In the genomic region with DNA sequence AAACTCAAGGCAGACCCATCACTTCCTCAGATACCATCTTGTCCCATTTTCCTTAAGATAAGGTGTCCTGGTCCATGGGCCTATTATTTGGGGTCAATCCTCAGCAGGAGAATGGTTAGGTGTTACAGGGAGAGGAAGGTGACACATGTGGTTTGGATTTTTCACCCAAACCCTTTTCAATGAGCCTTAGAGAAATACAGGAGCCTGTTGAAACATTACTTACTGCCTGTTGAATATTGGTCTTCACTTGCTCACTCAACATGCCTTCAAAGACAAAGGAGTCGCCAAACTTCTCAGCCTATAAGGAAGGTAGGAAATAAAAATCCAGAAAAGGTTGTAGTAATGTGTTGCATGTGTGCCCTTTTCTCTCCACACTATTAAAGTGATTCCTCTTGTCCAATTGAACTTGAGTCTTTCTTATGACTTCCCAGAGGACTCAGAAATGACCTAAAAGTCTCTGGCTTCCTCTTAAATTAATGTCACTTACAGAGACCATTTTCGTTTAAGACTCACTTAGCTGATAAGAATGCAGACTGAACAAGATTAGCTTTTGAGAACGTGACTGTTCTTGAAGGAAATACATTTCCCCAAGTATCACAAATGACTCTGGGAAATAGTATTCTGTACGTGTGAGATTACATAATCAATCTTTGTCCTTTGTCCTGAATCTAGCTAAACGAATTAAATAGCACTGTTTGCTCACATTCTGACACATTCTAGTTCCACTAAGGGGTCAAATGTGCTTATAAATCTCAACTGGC, we compare ENCODE assay signal across 19 cellular contexts.
"Had no signal": no experiment of that assay in that cellular context is flagged by ENCODE, and none has a peak within 500 bp of the region (broad histone marks: within the 10 kb centered on the region; RNA-seq: fewer than 3 reads in every experiment).

No MANE protein-coding gene starts in this region.

- H3K4me1 ChIP-seq: colonic mucosa, gastrocnemius medialis, heart right ventricle, psoas muscle, right lobe of liver, testis, transverse colon had no signal

- H3K27me3 Mint-ChIP-seq: naive thymus-derived CD8-positive, alpha-beta T cell had no signal

- H3K27ac ChIP-seq: colonic mucosa, gastrocnemius medialis, heart right ventricle, neutrophil, psoas muscle, right lobe of liver, testis, transverse colon had no signal

- H3K36me3 ChIP-seq: colonic mucosa had no signal

- H3K9me3 Mint-ChIP-seq: naive thymus-derived CD8-positive, alpha-beta T cell had no signal

- H3K27me3 ChIP-seq: colonic mucosa, gastrocnemius medialis, heart right ventricle, neutrophil, right lobe of liver, testis, transverse colon had no signal

- H3K4me3 Mint-ChIP-seq: naive thymus-derived CD8-positive, alpha-beta T cell had no signal

- H3K4me3 ChIP-seq: colonic mucosa, gastrocnemius medialis, heart right ventricle, mucosa of descending colon, psoas muscle, right lobe of liver, testis, transverse colon had no signal

- DNase-seq: colonic mucosa; dermis blood vessel endothelial cell; gastrocnemius medialis; heart right ventricle; islet precursor cell; mammary epithelial cell; mucosa of descending colon; naive thymus-derived CD8-positive, alpha-beta T cell; psoas muscle; retina; right lobe of liver; stimulated activated CD4-positive, alpha-beta T cell treated with anti-CD3 and anti-CD28 coated beads, Interleukin-2, amount 100 ng/mL, for 24 hours; stimulated activated CD4-positive, alpha-beta T cell treated with anti-CD3 and anti-CD28 coated beads, Interleukin-4, amount 100 ng/mL, for 4 hours; stimulated activated naive CD4-positive, alpha-beta T cell treated with Interleukin-2 at 50 U/mL for 16 hours; testis; transverse colon had no signal

- H3K9me3 ChIP-seq: colonic mucosa, gastrocnemius medialis, heart right ventricle, mucosa of descending colon, neutrophil, psoas muscle, right lobe of liver, testis, transverse colon had no signal

- ATAC-seq: esophagus mucosa; gastrocnemius medialis; heart right ventricle; left lobe of liver; mucosa of descending colon; naive thymus-derived CD8-positive, alpha-beta T cell; psoas muscle; right lobe of liver had no signal
